In genomic region chr4:37825943-37826281, GRCh38 we compare ENCODE assay signal across 8 cellular contexts. TPM values are rescaled to one million over a fixed set of nuclear protein-coding genes. Genes with fewer than 3 reads are reported as not detected.
DNase-seq lines count a peak whose midpoint lies in the region; ATAC-seq and TF ChIP-seq lines count a peak whose summit lies in the region.

No MANE protein-coding gene starts in this region.

- H3K4me3 Mint-ChIP-seq in WTC11 (peak overlapping the region; percentile 78), osteocyte (ENCODE audit: unreplicated experiment) (peak overlapping the region; percentile 93)

- peaks cover 11% of the 10 kb centered on the region for H3K36me3 Mint-ChIP-seq in WTC11
- peaks cover 8% of the 10 kb centered on the region for H3K36me3 Mint-ChIP-seq in osteocyte (ENCODE audit: unreplicated experiment)

- H3K36me3 ChIP-seq in BJ (ENCODE audit: control insufficient read depth, insufficient read depth, low read length), result peaks cover 2% of the 10 kb centered on the region; the same call in 1 of the 2 replicates

- H3K9me3 Mint-ChIP-seq in WTC11, result no peaks in the 10 kb centered on the region
- H3K9me3 Mint-ChIP-seq in osteocyte (ENCODE audit: unreplicated experiment), result no peaks in the 10 kb centered on the region

- peak; percentile 4 for ATAC-seq in GM19397 (IDR thresholded peaks at IDR 0.05; ENCODE audit: unreplicated experiment)
- ATAC-seq in HG03565 (IDR thresholded peaks at IDR 0.05; ENCODE audit: unreplicated experiment), result peak; percentile 3
- ATAC-seq in WTC11, result peak; percentile 6

- peaks cover 13% of the 10 kb centered on the region for H3K27me3 Mint-ChIP-seq in WTC11 (ENCODE audit: low read depth)
- H3K27me3 Mint-ChIP-seq in osteocyte (ENCODE audit: unreplicated experiment), result no peaks in the 10 kb centered on the region

- POLR2A ChIA-PET in BJ (lab: Charles Lee), result no interaction called here
- POLR2A ChIA-PET in WTC11 (lab: Charles Lee), result interaction anchor here (1.3 kb wide), 1 partner anchor 24 kb away, joined by 5 read pairs; no protein-coding TSS in a partner anchor

- peak overlapping the region; percentile 74 for H3K4me3 ChIP-seq in BJ (ENCODE audit: low read depth, low read length)
- H3K4me3 ChIP-seq in foreskin fibroblast (ENCODE audit: low read depth in 1 of 2, low read length in 2 of 2), result peak overlapping the region; percentile 73 to 93

- H3K27me3 ChIP-seq in BJ (ENCODE audit: control insufficient read depth, insufficient read depth, low read length), result no peaks in the 10 kb centered on the region

- H3K27ac Mint-ChIP-seq in WTC11, result peak overlapping the region; percentile 67
- peak overlapping the region; percentile 89 for H3K27ac Mint-ChIP-seq in osteocyte (ENCODE audit: unreplicated experiment)

- DNase-seq in BJ (ENCODE audit: low read depth), result no peak
- no peak for DNase-seq in WTC11 (ENCODE audit: low spot score)
- no peak for DNase-seq in foreskin fibroblast
- no peak for DNase-seq in osteocyte (ENCODE audit: extremely low spot score, unreplicated experiment)
- no peak for DNase-seq in stimulated activated naive CD4-positive, alpha-beta T cell treated with Interleukin-2 at 50 U/mL for 16 hours (lab: John Stamatoyannopoulos, UW)
- no peak for DNase-seq in GOT3 (lab: John Stamatoyannopoulos, UW)

- CTCF ChIA-PET in BJ (lab: Yijun Ruan, JAX), result interaction anchor here (0.6 to 1.7 kb wide), 10 partner anchors 10 to 224 kb away, joined by 3 to 6 read pairs (median 3); no protein-coding TSS in a partner anchor
- CTCF ChIA-PET in WTC11 (lab: Charles Lee), result interaction anchor here (0.9 to 2.8 kb wide), 10 partner anchors 22 to 757 kb away, joined by 3 to 12 read pairs (median 4); a partner anchor contains a TSS

- TF ChIP-seq CTCF in BJ (IDR thresholded peaks at IDR 0.05; ENCODE audit: insufficient read depth, low read depth, low read length), result no peak
- no peak for TF ChIP-seq CTCF in WTC11 (IDR thresholded peaks at IDR 0.05)
- TF ChIP-seq CTCF in foreskin fibroblast (IDR thresholded peaks at IDR 0.05; ENCODE audit: low read depth, low read length), result no peak
- TF ChIP-seq CTCF in osteocyte (IDR thresholded peaks at IDR 0.05), result no peak

- H3K4me1 Mint-ChIP-seq in WTC11, result peaks cover 20% of the 10 kb centered on the region
- peaks cover 16% of the 10 kb centered on the region for H3K4me1 Mint-ChIP-seq in osteocyte (ENCODE audit: unreplicated experiment)

TF ChIP-seq in WTC11, 78 proteins besides CTCF, POLR2A, EP300 and RAD21:
- TF ChIP-seq RELA (CRISPR knock-in tag; IDR thresholded peaks at IDR 0.05; ENCODE audit: borderline replicate concordance) (no peak), ZNF532 (CRISPR knock-in tag; IDR thresholded peaks at IDR 0.05; ENCODE audit: borderline replicate concordance) (no peak), ATF3 (CRISPR knock-in tag; conservative IDR thresholded peaks at IDR 0.05) (no peak), GRHL2 (CRISPR knock-in tag; IDR thresholded peaks at IDR 0.05; ENCODE audit: insufficient replicate concordance, severe bottlenecking) (no peak), RORB (CRISPR knock-in tag; IDR thresholded peaks at IDR 0.05) (no peak), ZNF416 (CRISPR knock-in tag; IDR thresholded peaks at IDR 0.05) (no peak), TEAD4 (CRISPR knock-in tag; IDR thresholded peaks at IDR 0.05) (no peak)

RNA-seq across cellular contexts. Expression of gene PGM2, which starts 0.6 kb away (rescaled TPM):
- 17.0 and 37.9 TPM in 2 replicates for polyA plus RNA-seq in BJ (2011; rRNA removed)
- 9.3 and 11.7 TPM in 2 replicates for polyA minus RNA-seq in BJ (2011; rRNA and poly(A)+ RNA removed)
- total RNA-seq in WTC11 (2021), result 28.5 to 31.4 TPM (median 30.1 TPM) in 3 replicates
- total RNA-seq in osteocyte, result 19.8 and 25.8 TPM in 2 replicates
